Comparison of ENCODE assay signal across 10 cellular contexts in the genomic region with DNA sequence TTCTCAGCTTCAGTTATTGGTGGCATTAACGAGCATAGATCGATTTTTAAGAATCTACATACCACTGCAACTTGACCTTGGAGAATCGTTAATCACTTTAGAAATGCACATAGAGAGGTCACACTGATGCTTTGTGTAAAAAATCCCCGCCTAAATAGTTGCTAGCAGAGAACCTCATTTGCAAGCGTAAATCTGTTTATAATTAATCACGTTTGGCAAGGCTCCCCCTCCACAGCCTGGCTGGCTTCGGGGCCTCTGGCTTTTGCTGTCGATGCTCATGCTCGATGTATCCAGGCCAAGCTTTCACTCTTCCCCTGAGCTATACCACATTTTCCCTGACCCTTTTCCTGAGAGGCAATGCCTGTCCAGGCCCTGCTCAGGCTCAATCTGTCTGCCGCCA. TPM values are rescaled to one million over a fixed set of nuclear protein-coding genes. Genes with fewer than 3 reads are reported as not detected.
"Had no signal": no experiment of that assay in that cellular context is flagged by ENCODE, and none has a peak within 500 bp of the region (broad histone marks: within the 10 kb centered on the region; RNA-seq: fewer than 3 reads in every experiment).

No MANE protein-coding gene starts in this region.

- H3K27ac ChIP-seq: breast epithelium, parathyroid adenoma, suprapubic skin had no signal

- H3K36me3 ChIP-seq: breast epithelium, suprapubic skin had no signal

- FAIRE-seq: islet of Langerhans had no signal

- H3K4me3 ChIP-seq: breast epithelium, smooth muscle cell, suprapubic skin had no signal

- H3K4me2 ChIP-seq: smooth muscle cell had no signal

- H3K79me2 ChIP-seq: parathyroid adenoma had no signal

- H3K9ac ChIP-seq: parathyroid adenoma had no signal

- DNase-seq: cerebellar nuclear complex; effector memory CD4-positive, alpha-beta T cell had no signal

- H2AFZ ChIP-seq: parathyroid adenoma had no signal

- H3K9me3 ChIP-seq: breast epithelium, suprapubic skin had no signal

- H3K4me1 ChIP-seq: breast epithelium, parathyroid adenoma had no signal

RNA-seq across cellular contexts. Expression of a gene that starts 23.4 kb away (rescaled TPM):
- total RNA-seq: activated naive CD8-positive, alpha-beta T cell treated with anti-CD3 and anti-CD28 coated beads, Interleukin-2, amount 10 ng/mL, durations not matched to agents 7 days and 5 days; activated T-helper 1 cell treated with anti-CD3 and anti-CD28 coated beads, Interleukin-12 subunit alpha, Interleukin-12 subunit beta, Interleukin-2, Interleukin-4 antibody, amounts not matched to agents 30 ng/mL and 10 ng/mL and 1 ng/mL, durations not matched to agents 14 hours and 24 hours and 36 hours; left lobe of liver had no signal

RNA-seq across cellular contexts. Expression of a gene that starts 55.4 kb away (rescaled TPM):
- total RNA-seq: activated naive CD8-positive, alpha-beta T cell treated with anti-CD3 and anti-CD28 coated beads, Interleukin-2, amount 10 ng/mL, durations not matched to agents 7 days and 5 days; activated T-helper 1 cell treated with anti-CD3 and anti-CD28 coated beads, Interleukin-12 subunit alpha, Interleukin-12 subunit beta, Interleukin-2, Interleukin-4 antibody, amounts not matched to agents 30 ng/mL and 10 ng/mL and 1 ng/mL, durations not matched to agents 14 hours and 24 hours and 36 hours had no signal
